20 cellular contexts compared by ENCODE assay signal in genomic region chr3:182469086-182469485, GRCh38.
A peak's percentile ranks its signal among the peaks of the same experiment; 100 is the strongest.
DNase-seq lines count a peak whose midpoint lies in the region; FAIRE-seq and TF ChIP-seq lines count a peak whose summit lies in the region.
"Had no signal": no experiment of that assay in that cellular context is flagged by ENCODE, and none has a peak within 500 bp of the region (broad histone marks: within the 10 kb centered on the region; RNA-seq: fewer than 3 reads in every experiment).

No MANE protein-coding gene starts in this region.

- WGBS in mammary epithelial cell (ENCODE audit: low coverage, missing lambda C conversion rate): 79% methylated on average over 2 of the region's 2 CpGs

- H3K9me3 ChIP-seq in mammary epithelial cell (replicated peaks; ENCODE audit: insufficient read depth, low read length) (no peaks in the 10 kb centered on the region), breast epithelium (no peaks in the 10 kb centered on the region), astrocyte (ENCODE audit: insufficient read depth, low read depth, low read length) (no peaks in the 10 kb centered on the region)

- no TSS peak for BruUV-seq in mammary epithelial cell (replicated peaks; lab: Mats Ljungman, UMichigan)

- H3K36me3 Mint-ChIP-seq in astrocyte (ENCODE audit: low read depth, unreplicated experiment): no peaks in the 10 kb centered on the region
- H3K36me3 Mint-ChIP-seq: CD8-positive, alpha-beta T cell had no signal

- no peak for FAIRE-seq in astrocyte (lab: Jason Lieb, UNC)
- FAIRE-seq: GM12892, GM18507, H54 had no signal

- peaks cover 2% of the 10 kb centered on the region for H3K4me1 Mint-ChIP-seq in astrocyte (ENCODE audit: low read depth, unreplicated experiment)
- H3K4me1 Mint-ChIP-seq: B cell, GM23338 had no signal

- CTCF ChIA-PET in mammary epithelial cell (lab: Charles Lee; ENCODE audit: low non-redundant PET): no interaction called here

- H3K27me3 ChIP-seq in mammary epithelial cell (ENCODE audit: insufficient read depth, low read length): no peaks in the 10 kb centered on the region
- H3K27me3 ChIP-seq in breast epithelium: no peaks in the 10 kb centered on the region
- H3K27me3 ChIP-seq in astrocyte (ENCODE audit: insufficient read depth, low read length): no peaks in the 10 kb centered on the region
- H3K27me3 ChIP-seq: BLaER1 treated with 17β-estradiol and CSF1 and Interleukin-3, amounts not matched to agents 10 nM and 100 nM had no signal

- intact Hi-C loops in mammary epithelial cell (cut with micrococcal nuclease): no loop called here
- intact Hi-C loops in breast epithelium (cut with DNase I; ENCODE audit: low total_unique reads): no loop called here

- DNase-seq in mammary epithelial cell (peak; percentile 38), breast epithelium (ENCODE audit: low spot score in 2 of 2) (no peak), astrocyte (ENCODE audit: low read depth) (peak; percentile 55), kidney glomerular epithelial cell (lab: John Stamatoyannopoulos, UW) (peak; percentile 8), mucosa of gallbladder (ENCODE audit: low spot score) (no peak), G401 (ENCODE audit: low spot score) (no peak)
- DNase-seq in stimulated activated CD4-positive, alpha-beta T cell treated with anti-CD3 and anti-CD28 coated beads, Interleukin-2, amount 100 ng/mL, for 48 hours: no peak
- DNase-seq: 8988T; CD8-positive, alpha-beta T cell; DMS 273 treated with DMSO at 0.1 percent for 48 hours; DMS53; GDM1; HCEC 1CT had no signal

- TF ChIP-seq POLR2A in breast epithelium (IDR thresholded peaks at IDR 0.05): no peak

- no peaks in the 10 kb centered on the region for H3K27me3 Mint-ChIP-seq in astrocyte (ENCODE audit: low read depth, unreplicated experiment)
- H3K27me3 Mint-ChIP-seq: B cell had no signal

- H3K4me1 ChIP-seq in mammary epithelial cell (ENCODE audit: insufficient read depth, low read length) (no peaks in the 10 kb centered on the region), breast epithelium (no peaks in the 10 kb centered on the region), astrocyte (ENCODE audit: insufficient read depth, low read length) (no peaks in the 10 kb centered on the region)
- H3K4me1 ChIP-seq: BLaER1 treated with 17β-estradiol and CSF1 and Interleukin-3, amounts not matched to agents 10 nM and 100 nM had no signal

- H3K27ac ChIP-seq in mammary epithelial cell (ENCODE audit: insufficient read depth, low read depth, low read length) (no peak overlapping the region), breast epithelium (no peak overlapping the region), astrocyte (ENCODE audit: low read depth, low read length) (no peak overlapping the region)
- H3K27ac ChIP-seq: BLaER1 treated with 17β-estradiol and CSF1 and Interleukin-3, amounts not matched to agents 10 nM and 100 nM; HL-60 had no signal

- H3K4me3 ChIP-seq in mammary epithelial cell (replicated peaks in 1 of 3; ENCODE audit: insufficient read depth in 1 of 3, low read depth in 2 of 3, low read length in 3 of 3) (no peak overlapping the region), breast epithelium (no peak overlapping the region), astrocyte (ENCODE audit: insufficient read depth, low read depth, low read length) (no peak overlapping the region)
- H3K4me3 ChIP-seq: BLaER1 treated with 17β-estradiol and CSF1 and Interleukin-3, amounts not matched to agents 10 nM and 100 nM; GM23338 had no signal

- H3K36me3 ChIP-seq in mammary epithelial cell (ENCODE audit: insufficient read depth, low read length) (no peaks in the 10 kb centered on the region), breast epithelium (no peaks in the 10 kb centered on the region), astrocyte (ENCODE audit: insufficient read depth, low read length) (no peaks in the 10 kb centered on the region)
- H3K36me3 ChIP-seq: BLaER1 treated with 17β-estradiol and CSF1 and Interleukin-3, amounts not matched to agents 10 nM and 100 nM had no signal

- H3K4me2 ChIP-seq in mammary epithelial cell (ENCODE audit: insufficient read depth, low read depth, low read length) (no peak overlapping the region), astrocyte (ENCODE audit: low read length) (no peak overlapping the region)
- H3K4me2 ChIP-seq: BLaER1 treated with 17β-estradiol and CSF1 and Interleukin-3, amounts not matched to agents 10 nM and 100 nM; GM23338 had no signal

- H3K9ac ChIP-seq in mammary epithelial cell (ENCODE audit: insufficient read depth, low read length): no peak overlapping the region
- H3K9ac ChIP-seq in astrocyte (ENCODE audit: low read length): no peak overlapping the region
- H3K9ac ChIP-seq: BLaER1 treated with 17β-estradiol and CSF1 and Interleukin-3, amounts not matched to agents 10 nM and 100 nM had no signal

- H3K79me2 ChIP-seq in mammary epithelial cell (ENCODE audit: insufficient read depth, low read length): no peaks in the 10 kb centered on the region
- H3K79me2 ChIP-seq in astrocyte (ENCODE audit: insufficient read depth, low read length): no peaks in the 10 kb centered on the region

- H2AFZ ChIP-seq in mammary epithelial cell (ENCODE audit: low read depth, low read length) (no peak overlapping the region), astrocyte (ENCODE audit: low read depth, low read length) (no peak overlapping the region)
- H2AFZ ChIP-seq: GM23338 had no signal

- H4K20me1 ChIP-seq in mammary epithelial cell (ENCODE audit: insufficient read depth, low read length) (no peaks in the 10 kb centered on the region), astrocyte (ENCODE audit: insufficient read depth, low read length) (no peaks in the 10 kb centered on the region)
- H4K20me1 ChIP-seq: BLaER1 treated with 17β-estradiol and CSF1 and Interleukin-3, amounts not matched to agents 10 nM and 100 nM had no signal

- TF ChIP-seq CTCF in mammary epithelial cell (conservative IDR thresholded peaks at IDR 0.05 in 1 of 2, IDR thresholded peaks at IDR 0.05 in 1 of 2; ENCODE audit: extremely low read depth in 1 of 2, insufficient read depth in 1 of 2, low read depth in 1 of 2, low read length in 2 of 2) (no peak), breast epithelium (IDR thresholded peaks at IDR 0.05) (no peak), astrocyte (IDR thresholded peaks at IDR 0.05; ENCODE audit: insufficient read depth, low read depth, low read length) (no peak)

- dilution Hi-C loops in mammary epithelial cell (cut with HindIII; ENCODE audit: low sequenced_read_pairs): no loop called here

- in situ Hi-C loops in mammary epithelial cell (cut with MboI; ENCODE audit: low sequenced_read_pairs in 2 of 2): no loop called here
- in situ Hi-C loops in G401 (cut with HindIII; ENCODE audit: low sequenced_read_pairs): no loop called here

- H3K4me3 Mint-ChIP-seq in astrocyte (ENCODE audit: unreplicated experiment): no peak overlapping the region
- H3K4me3 Mint-ChIP-seq: B cell; CD8-positive, alpha-beta T cell; GM23338 had no signal

- peaks cover under 1% of the 10 kb centered on the region for H3K9me3 Mint-ChIP-seq in astrocyte (ENCODE audit: unreplicated experiment)
- H3K9me3 Mint-ChIP-seq: CD8-positive, alpha-beta T cell; GM23338 had no signal

- no peak overlapping the region for H3K27ac Mint-ChIP-seq in astrocyte (ENCODE audit: unreplicated experiment)
- H3K27ac Mint-ChIP-seq: B cell; CD8-positive, alpha-beta T cell; GM23338 had no signal

Comparison
In these comparisons a context has a peak if more than half of its experiments do, and no peak if none do; other contexts are left out.
1. DNase-seq: peak in mammary epithelial cell (single experiment), astrocyte (single experiment) and kidney glomerular epithelial cell (single experiment); none in breast epithelium (0 of 2), mucosa of gallbladder (single experiment), stimulated activated CD4-positive, alpha-beta T cell treated with anti-CD3 and anti-CD28 coated beads, Interleukin-2, amount 100 ng/mL, for 48 hours (0 of 2) and G401 (single experiment).